9 cellular contexts compared by ENCODE assay signal in genomic region chr3:122030381-122031122, GRCh38. TPM values are rescaled to one million over a fixed set of nuclear protein-coding genes. Genes with fewer than 3 reads are reported as not detected.
DNase-seq lines count a peak whose midpoint lies in the region; ATAC-seq, FAIRE-seq and TF ChIP-seq lines count a peak whose summit lies in the region.
"Had no signal": no experiment of that assay in that cellular context is flagged by ENCODE, and none has a peak within 500 bp of the region (broad histone marks: within the 10 kb centered on the region; RNA-seq: fewer than 3 reads in every experiment).

No MANE protein-coding gene starts in this region.

- peaks cover 1% of the 10 kb centered on the region for H3K9me3 Mint-ChIP-seq in activated CD8-positive, alpha-beta T cell treated with anti-CD3 and anti-CD28 coated beads for 36 hours
- peaks cover 2% of the 10 kb centered on the region for H3K9me3 Mint-ChIP-seq in mesothelial cell of epicardium

- intact Hi-C loops in activated CD8-positive, alpha-beta T cell treated with anti-CD3 and anti-CD28 coated beads for 36 hours (cut with micrococcal nuclease): no loop called here

- TF ChIP-seq CTCF in activated CD8-positive, alpha-beta T cell treated with anti-CD3 and anti-CD28 coated beads for 36 hours (IDR thresholded peaks at IDR 0.05): no peak
- TF ChIP-seq CTCF in mesothelial cell of epicardium (IDR thresholded peaks at IDR 0.05; ENCODE audit: unreplicated experiment): no peak

- ATAC-seq in GM18873 (IDR thresholded peaks at IDR 0.05; ENCODE audit: low FRiP score, unreplicated experiment): peak; percentile 63
- peak; percentile 63 for ATAC-seq in HG03045 (IDR thresholded peaks at IDR 0.05; ENCODE audit: unreplicated experiment)
- ATAC-seq in activated CD8-positive, alpha-beta T cell treated with anti-CD3 and anti-CD28 coated beads for 36 hours: peak; percentile 88

- CTCF ChIA-PET in activated CD8-positive, alpha-beta T cell treated with anti-CD3 and anti-CD28 coated beads for 36 hours (lab: Charles Lee): interaction anchor here (0.8 to 1.3 kb wide), 4 partner anchors 14 to 70 kb away, joined by 3 read pairs; no protein-coding TSS in a partner anchor

- H3K4me1 Mint-ChIP-seq in activated CD8-positive, alpha-beta T cell treated with anti-CD3 and anti-CD28 coated beads for 36 hours (ENCODE audit: low read depth): peaks cover 17% of the 10 kb centered on the region
- no peaks in the 10 kb centered on the region for H3K4me1 Mint-ChIP-seq in mesothelial cell of epicardium

- DNase-seq in A172 (ENCODE audit: low spot score) (peak; percentile 33), RKO (ENCODE audit: low spot score) (no peak), H54 (ENCODE audit: insufficient read length, low spot score) (no peak), foreskin melanocyte (no peak), mesothelial cell of epicardium (ENCODE audit: low spot score in 2 of 2, unreplicated experiment in 2 of 2) (no peak)
- peak; percentile 31 for DNase-seq in activated CD8-positive, alpha-beta T cell treated with anti-CD3 and anti-CD28 coated beads for 36 hours

- POLR2A ChIA-PET in activated CD8-positive, alpha-beta T cell treated with anti-CD3 and anti-CD28 coated beads for 36 hours (lab: Charles Lee): no interaction called here

- H3K36me3 Mint-ChIP-seq in activated CD8-positive, alpha-beta T cell treated with anti-CD3 and anti-CD28 coated beads for 36 hours (ENCODE audit: low read depth): no peaks in the 10 kb centered on the region
- H3K36me3 Mint-ChIP-seq in mesothelial cell of epicardium: no peaks in the 10 kb centered on the region

- no peak for FAIRE-seq in H54 (lab: Jason Lieb, UNC)
- FAIRE-seq: G401.6 had no signal

- peak overlapping the region; percentile 62 for H3K27ac Mint-ChIP-seq in activated CD8-positive, alpha-beta T cell treated with anti-CD3 and anti-CD28 coated beads for 36 hours
- no peak overlapping the region for H3K27ac Mint-ChIP-seq in mesothelial cell of epicardium

- no peak for TF ChIP-seq POLR2A in H54 (IDR thresholded peaks at IDR 0.05; ENCODE audit: low read depth, low read length)

- H3K27me3 Mint-ChIP-seq in activated CD8-positive, alpha-beta T cell treated with anti-CD3 and anti-CD28 coated beads for 36 hours: peaks cover 4% of the 10 kb centered on the region
- no peaks in the 10 kb centered on the region for H3K27me3 Mint-ChIP-seq in mesothelial cell of epicardium (ENCODE audit: low read depth)

- no peak overlapping the region for H3K4me3 Mint-ChIP-seq in activated CD8-positive, alpha-beta T cell treated with anti-CD3 and anti-CD28 coated beads for 36 hours
- no peak overlapping the region for H3K4me3 Mint-ChIP-seq in mesothelial cell of epicardium

RNA-seq across cellular contexts. Expression of gene ILDR1, which starts 8.5 kb away (rescaled TPM):
- total RNA-seq in A172 (2014; rRNA removed; shearing (Covaris generic)): not detected in 2 replicates
- not detected for total RNA-seq in activated CD8-positive, alpha-beta T cell treated with anti-CD3 and anti-CD28 coated beads for 36 hours
- total RNA-seq in mesothelial cell of epicardium: 3.4 to 4.1 TPM (median 4.1 TPM) in 3 replicates

RNA-seq across cellular contexts. Expression of gene CD86, which starts 24.6 kb away (rescaled TPM):
- not detected in 2 replicates for total RNA-seq in A172 (2014; rRNA removed; shearing (Covaris generic))
- total RNA-seq in activated CD8-positive, alpha-beta T cell treated with anti-CD3 and anti-CD28 coated beads for 36 hours: under 1 TPM; 0.43 to 0.52 TPM
- 0.33 to 0.47 TPM (median 0.34 TPM) in 3 replicates for total RNA-seq in mesothelial cell of epicardium

Comparison
In these comparisons a context has a peak if more than half of its experiments do, and no peak if none do; other contexts are left out.
1. DNase-seq: peak in A172 (single experiment) and activated CD8-positive, alpha-beta T cell treated with anti-CD3 and anti-CD28 coated beads for 36 hours (single experiment); none in RKO (single experiment), H54 (single experiment), foreskin melanocyte (single experiment) and mesothelial cell of epicardium (0 of 2).
2. Peak in every context shown above with its lines, with median percentiles within 50 percentile points of each other: ATAC-seq.